In genomic region chr10:8874268-8874667, GRCh38 we compare ENCODE assay signal across 1 cellular context.
TF ChIP-seq lines count a peak whose summit lies in the region.

No MANE protein-coding gene starts in this region.

TF ChIP-seq in K562, 482 proteins besides CTCF, POLR2A, EP300 and RAD21 (continued from another document):
- TF ChIP-seq MGA (IDR thresholded peaks at IDR 0.05) (no peak), MAFF (IDR thresholded peaks at IDR 0.05; ENCODE audit: low read length) (no peak), ZNF316 (IDR thresholded peaks at IDR 0.05) (peak; percentile 26; the same call in 1 of the 2 replicates), GATAD2B (IDR thresholded peaks at IDR 0.05; ENCODE audit: borderline replicate concordance) (no peak), POLR2AphosphoS2 (IDR thresholded peaks at IDR 0.05; ENCODE audit: low read length) (no peak), CHD1 (IDR thresholded peaks at IDR 0.05; ENCODE audit: low read length) (no peak)
- TF ChIP-seq, protein P1, sequence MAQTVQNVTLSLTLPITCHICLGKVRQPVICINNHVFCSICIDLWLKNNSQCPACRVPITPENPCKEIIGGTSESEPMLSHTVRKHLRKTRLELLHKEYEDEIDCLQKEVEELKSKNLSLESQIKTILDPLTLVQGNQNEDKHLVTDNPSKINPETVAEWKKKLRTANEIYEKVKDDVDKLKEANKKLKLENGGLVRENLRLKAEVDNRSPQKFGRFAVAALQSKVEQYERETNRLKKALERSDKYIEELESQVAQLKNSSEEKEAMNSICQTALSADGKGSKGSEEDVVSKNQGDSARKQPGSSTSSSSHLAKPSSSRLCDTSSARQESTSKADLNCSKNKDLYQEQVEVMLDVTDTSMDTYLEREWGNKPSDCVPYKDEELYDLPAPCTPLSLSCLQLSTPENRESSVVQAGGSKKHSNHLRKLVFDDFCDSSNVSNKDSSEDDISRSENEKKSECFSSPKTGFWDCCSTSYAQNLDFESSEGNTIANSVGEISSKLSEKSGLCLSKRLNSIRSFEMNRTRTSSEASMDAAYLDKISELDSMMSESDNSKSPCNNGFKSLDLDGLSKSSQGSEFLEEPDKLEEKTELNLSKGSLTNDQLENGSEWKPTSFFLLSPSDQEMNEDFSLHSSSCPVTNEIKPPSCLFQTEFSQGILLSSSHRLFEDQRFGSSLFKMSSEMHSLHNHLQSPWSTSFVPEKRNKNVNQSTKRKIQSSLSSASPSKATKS (CRISPR knock-in tag; IDR thresholded peaks at IDR 0.05), result no peak
